Comparison of ENCODE assay signal across 33 cellular contexts in genomic region chr16:29022196-29022595, GRCh38.
"Had no signal": no experiment of that assay in that cellular context is flagged by ENCODE, and none has a peak within 500 bp of the region (broad histone marks: within the 10 kb centered on the region; RNA-seq: fewer than 3 reads in every experiment).

No MANE protein-coding gene starts in this region.

- H3K4me1 ChIP-seq: esophagus muscularis mucosa, foreskin keratinocyte, heart left ventricle, pancreas, psoas muscle, stomach, thyroid gland, upper lobe of left lung had no signal

- H3K9me3 ChIP-seq: esophagus muscularis mucosa, heart left ventricle, pancreas, psoas muscle, stomach, thyroid gland, upper lobe of left lung had no signal

- H3K27me3 ChIP-seq: pancreas, thyroid gland, upper lobe of left lung had no signal

- H3K27ac Mint-ChIP-seq: dendritic cell treated with granulocyte-macrophage colony-stimulating factor and Interleukin-4, amounts not matched to agents 40 ng/mL and 50 ng/mL, for 4 days; immature natural killer cell; mesothelial cell of epicardium; naive B cell; stimulated activated naive B cell treated with anti-CD40 and anti-IgM and Interleukin-4, amounts not matched to agents 10 μg/mL and 1 μg/mL and 100 μg/mL, for 72 hours; T-helper 1 cell treated with Interleukin-12 subunit alpha and Interleukin-12 subunit beta and Interleukin-4 antibody, amounts not matched to agents 30 μg/mL and 1 μg/mL, for 36 hours had no signal

- H3K27me3 Mint-ChIP-seq: central memory CD8-positive, alpha-beta T cell had no signal

- DNase-seq: activated CD4-positive, alpha-beta T cell treated with anti-CD3 and anti-CD28 coated beads for 4 hours; activated naive CD4-positive, alpha-beta T cell; activated T-cell treated with anti-CD3 and anti-CD28 coated beads for 4 hours; anterior cingulate cortex; foreskin keratinocyte; heart left ventricle; hypothalamus; immature natural killer cell; kidney; left colon; naive B cell; nucleus accumbens; psoas muscle; stimulated activated CD4-positive, alpha-beta T cell treated with anti-CD3 and anti-CD28 coated beads, Interleukin-1b, Interleukin-23, amount 100 ng/mL, for 48 hours; stimulated activated CD4-positive, alpha-beta T cell treated with anti-CD3 and anti-CD28 coated beads, Interleukin-4, amount 100 ng/mL, for 4 hours; stimulated activated CD8-positive, alpha-beta memory T cell treated with anti-CD3 and anti-CD28 coated beads, Interleukin-4, amount 100 ng/mL, for 48 hours; stimulated activated naive B cell treated with anti-CD40 and anti-IgM and Interleukin-4, amounts not matched to agents 10 μg/mL and 1 μg/mL and 100 μg/mL, for 72 hours; stomach; SW 1271; T-helper 9 cell; thyroid gland; upper lobe of left lung had no signal

- H3K4me3 ChIP-seq: esophagus muscularis mucosa, heart left ventricle, pancreas, psoas muscle, smooth muscle cell, stomach, thyroid gland, upper lobe of left lung had no signal

- FAIRE-seq: bronchial epithelial cell, kidney, pancreas, TTC549 had no signal

- H3K4me2 ChIP-seq: smooth muscle cell had no signal

- ATAC-seq: foreskin keratinocyte; heart left ventricle; left colon; pancreas; psoas muscle; stimulated activated naive B cell treated with anti-CD40 and anti-IgM and Interleukin-4, amounts not matched to agents 10 μg/mL and 1 μg/mL and 100 μg/mL, for 72 hours had no signal

- H3K27ac ChIP-seq: esophagus muscularis mucosa, foreskin keratinocyte, heart left ventricle, pancreas, psoas muscle, stomach, thyroid gland, upper lobe of left lung, VCaP had no signal

- H3K9me3 Mint-ChIP-seq: central memory CD8-positive, alpha-beta T cell; dendritic cell treated with granulocyte-macrophage colony-stimulating factor and Interleukin-4, amounts not matched to agents 40 ng/mL and 50 ng/mL, for 4 days; immature natural killer cell; mesothelial cell of epicardium; naive B cell; neural crest cell; stimulated activated naive B cell treated with anti-CD40 and anti-IgM and Interleukin-4, amounts not matched to agents 10 μg/mL and 1 μg/mL and 100 μg/mL, for 72 hours; T-helper 1 cell treated with Interleukin-12 subunit alpha and Interleukin-12 subunit beta and Interleukin-4 antibody, amounts not matched to agents 30 μg/mL and 1 μg/mL, for 36 hours had no signal

- H3K36me3 Mint-ChIP-seq: immature natural killer cell; mesothelial cell of epicardium; naive B cell; stimulated activated naive B cell treated with anti-CD40 and anti-IgM and Interleukin-4, amounts not matched to agents 10 μg/mL and 1 μg/mL and 100 μg/mL, for 72 hours had no signal

- H3K4me1 Mint-ChIP-seq: immature natural killer cell; mesothelial cell of epicardium; naive B cell; neural crest cell; stimulated activated naive B cell treated with anti-CD40 and anti-IgM and Interleukin-4, amounts not matched to agents 10 μg/mL and 1 μg/mL and 100 μg/mL, for 72 hours had no signal

- H3K36me3 ChIP-seq: esophagus muscularis mucosa, heart left ventricle, pancreas, stomach, thyroid gland, upper lobe of left lung had no signal

- H3K4me3 Mint-ChIP-seq: dendritic cell treated with granulocyte-macrophage colony-stimulating factor and Interleukin-4, amounts not matched to agents 40 ng/mL and 50 ng/mL, for 4 days; immature natural killer cell; mesothelial cell of epicardium; neural crest cell; stimulated activated naive B cell treated with anti-CD40 and anti-IgM and Interleukin-4, amounts not matched to agents 10 μg/mL and 1 μg/mL and 100 μg/mL, for 72 hours; T-helper 1 cell treated with Interleukin-12 subunit alpha and Interleukin-12 subunit beta and Interleukin-4 antibody, amounts not matched to agents 30 μg/mL and 1 μg/mL, for 36 hours had no signal
